8 cellular contexts compared by ENCODE assay signal in genomic region chr17:58631523-58632323, GRCh38.
DNase-seq lines count a peak whose midpoint lies in the region; ATAC-seq and TF ChIP-seq lines count a peak whose summit lies in the region.

No MANE protein-coding gene starts in this region.

- no peaks in the 10 kb centered on the region for H3K36me3 ChIP-seq in aorta (ENCODE audit: control insufficient read depth in 1 of 2, insufficient read depth in 2 of 2, low read length in 1 of 2)

- TF ChIP-seq POLR2A in GM18505 (IDR thresholded peaks at IDR 0.05; ENCODE audit: borderline replicate concordance, extremely low read depth, insufficient read depth, insufficient read length), result peak; percentile 99

- ATAC-seq in GM18505 (IDR thresholded peaks at IDR 0.05; ENCODE audit: unreplicated experiment), result peak; percentile 71
- ATAC-seq in HG02943 (IDR thresholded peaks at IDR 0.05; ENCODE audit: low read depth, unreplicated experiment), result peak; percentile 84
- peak; percentile 97 for ATAC-seq in aorta (ENCODE audit: low FRiP score)

- 1% methylated on average over 30 of the region's 30 CpGs for WGBS in aorta, 2 donors

- H3K27ac ChIP-seq in aorta (ENCODE audit: low read depth in 1 of 2, low read length in 2 of 2), result peak overlapping the region; percentile 69 to 74

- H3K4me1 ChIP-seq in aorta (ENCODE audit: control insufficient read depth in 1 of 2, insufficient read depth in 2 of 2, low read length in 2 of 2), result no peaks in the 10 kb centered on the region

- H3K27me3 ChIP-seq in aorta (ENCODE audit: control insufficient read depth in 1 of 2, insufficient read depth in 2 of 2, low read length in 1 of 2), result peaks cover 0 to 2% of the 10 kb centered on the region in 2 donors

- H3K4me3 ChIP-seq in astrocyte of the spinal cord (ENCODE audit: low read depth, low read length) (peak overlapping the region; percentile 42), aorta (ENCODE audit: low read length in 2 of 2) (peak overlapping the region; percentile 6 to 86)

- in situ Hi-C loops in astrocyte of the spinal cord (cut with HindIII; ENCODE audit: low sequenced_read_pairs), result no loop called here

- intact Hi-C loops in aorta (cut with DNase I), result loop anchor here (1.0 to 5.0 kb wide), 4 partner anchors 61 to 114 kb away; partner anchors contain the start of genes RAD51C (in 1 of the 2) and TEX14 (in 1 of the 2)

- H3K9me3 ChIP-seq in aorta (ENCODE audit: control insufficient read depth, low read length), result no peaks in the 10 kb centered on the region

- TF ChIP-seq CTCF in astrocyte of the spinal cord (IDR thresholded peaks at IDR 0.05; ENCODE audit: low read depth, low read length), result no peak

- peak; percentile 71 for DNase-seq in NCI-H187 treated with DMSO at 0.1 percent for 48 hours (lab: John Stamatoyannopoulos, UW)
- DNase-seq in T-helper 9 cell, result peak; percentile 90
- DNase-seq in astrocyte of the spinal cord (ENCODE audit: low read depth, low spot score), result peak; percentile 99
- peak; percentile 26 to 97 (median 85) for DNase-seq in hypothalamus (lab: John Stamatoyannopoulos, UW)
- peak; percentile 98 for DNase-seq in renal cortical epithelial cell (ENCODE audit: low read depth)
- DNase-seq in aorta, result peak; percentile 97 to 98

Comparison
In these comparisons a context has a peak if more than half of its experiments do, and no peak if none do; other contexts are left out.
1. Peak in every context shown above with its lines: DNase-seq, ATAC-seq, H3K4me3 ChIP-seq and H3K27ac ChIP-seq.